4 cellular contexts compared by ENCODE assay signal in the genomic region with DNA sequence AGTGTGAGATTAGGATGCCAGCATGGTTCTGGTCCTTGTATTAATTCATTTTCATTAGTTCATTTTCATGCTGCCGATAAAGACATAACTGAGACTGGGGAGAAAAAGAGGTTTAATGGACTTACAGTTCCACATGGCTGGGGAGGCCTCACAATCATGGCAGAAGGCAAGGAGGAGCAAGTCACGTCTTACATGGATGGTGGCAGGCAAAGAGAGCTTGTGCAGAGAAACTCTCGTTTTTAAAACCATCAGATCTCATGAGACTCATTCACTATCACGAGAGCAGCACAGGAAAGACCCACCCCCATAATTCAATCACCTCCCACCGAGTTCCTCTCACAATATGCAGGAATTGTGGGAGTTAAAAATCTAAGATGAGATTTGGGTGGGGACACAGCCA. TPM values are rescaled to one million over a fixed set of nuclear protein-coding genes. Genes with fewer than 3 reads are reported as not detected.
DNase-seq lines count a peak whose midpoint lies in the region; ATAC-seq, FAIRE-seq and TF ChIP-seq lines count a peak whose summit lies in the region.
"Not testable (repeated sequence)": the region's sequence is repeated elsewhere in the genome, so short reads cannot be mapped to it uniquely, and the experiment has no call there.

No MANE protein-coding gene starts in this region.

- peaks cover 53% of the 10 kb centered on the region for H3K36me3 Mint-ChIP-seq in Caco-2 (ENCODE audit: insufficient read depth, unreplicated experiment)
- H3K36me3 Mint-ChIP-seq in dendritic cell treated with granulocyte-macrophage colony-stimulating factor and Interleukin-4, amounts not matched to agents 40 ng/mL and 50 ng/mL, for 4 days (ENCODE audit: low read depth): peaks cover 42% of the 10 kb centered on the region
- H3K36me3 Mint-ChIP-seq in endothelial cell (ENCODE audit: low read depth, unreplicated experiment): peaks cover 45% of the 10 kb centered on the region

- TSS peak; percentile 14 for BruUV-seq in Caco-2 (replicated peaks; lab: Mats Ljungman, UMichigan)
- not testable (repeated sequence) for BruUV-seq in K562 (replicated peaks; lab: Mats Ljungman, UMichigan)

- not testable (repeated sequence) for DNase-seq in Caco-2; K562 (ENCODE audit: extremely low read depth in 1 of 4, low spot score in 3 of 4); endothelial cell (ENCODE audit: low spot score)

- WGBS in K562 (ENCODE audit: insufficient coverage, low coverage, missing lambda C conversion rate): 24% methylated on average over 5 of the region's 5 CpGs

- not testable (repeated sequence) for H3K9me1 ChIP-seq in K562 (ENCODE audit: control insufficient read depth, insufficient read depth, low read length)

- not testable (repeated sequence) for ATAC-seq in K562

- H3K4me1 ChIP-seq in Caco-2; K562 (replicated peaks in 1 of 2; ENCODE audit: control insufficient read depth in 2 of 2, insufficient read depth in 2 of 2, low read length in 2 of 2): not testable (repeated sequence)

- H3K9me3 ChIP-seq in Caco-2; K562 (replicated peaks; ENCODE audit: control insufficient read depth, insufficient read depth, low read depth, low read length): not testable (repeated sequence)

- POLR2A ChIA-PET in Caco-2 (lab: Charles Lee); K562 (lab: Yijun Ruan, JAX): not testable (repeated sequence)

- H3K4me3 ChIP-seq in Caco-2 (ENCODE audit: low read depth, low read length); K562: not testable (repeated sequence)

- not testable (repeated sequence) for H2AFZ ChIP-seq in K562 (ENCODE audit: low read depth, low read length)

- in situ Hi-C loops in K562 (cut with MboI): not testable (repeated sequence)

- not testable (repeated sequence) for H4K20me1 ChIP-seq in K562 (replicated peaks; ENCODE audit: control insufficient read depth, insufficient read depth, low read length)

- not testable (repeated sequence) for TF ChIP-seq EP300 in K562 (IDR thresholded peaks at IDR 0.05; ENCODE audit: low read length)

- not testable (repeated sequence) for TF ChIP-seq RAD21 in K562 (CRISPR knock-in tag; conservative IDR thresholded peaks at IDR 0.05 in 1 of 2, IDR thresholded peaks at IDR 0.05 in 1 of 2)

- CTCF ChIA-PET in Caco-2 (lab: Charles Lee); K562 (lab: Yijun Ruan, JAX; ENCODE audit: low intra/inter-chr PET ratio): not testable (repeated sequence)

- H3K27me3 ChIP-seq in Caco-2 (replicated peaks; ENCODE audit: control insufficient read depth, insufficient read depth, low read length); K562 (ENCODE audit: control insufficient read depth in 2 of 2, insufficient read depth in 2 of 2, low read length in 2 of 2): not testable (repeated sequence)

- not testable (repeated sequence) for H3K9ac ChIP-seq in K562 (ENCODE audit: insufficient read depth in 1 of 2, low read depth in 2 of 2, low read length in 2 of 2)

- not testable (repeated sequence) for H3K27me3 Mint-ChIP-seq in Caco-2 (ENCODE audit: insufficient read depth, unreplicated experiment); dendritic cell treated with granulocyte-macrophage colony-stimulating factor and Interleukin-4, amounts not matched to agents 40 ng/mL and 50 ng/mL, for 4 days; endothelial cell (ENCODE audit: unreplicated experiment)

- intact Hi-C loops in Caco-2 (cut with micrococcal nuclease; ENCODE audit: unreplicated experiment); K562 (cut with micrococcal nuclease); dendritic cell treated with granulocyte-macrophage colony-stimulating factor and Interleukin-4, amounts not matched to agents 40 ng/mL and 50 ng/mL, for 4 days (cut with micrococcal nuclease): not testable (repeated sequence)

- not testable (repeated sequence) for H3K36me3 ChIP-seq in Caco-2 (ENCODE audit: control insufficient read depth, insufficient read depth, low read length); K562 (ENCODE audit: control insufficient read depth, insufficient read depth, low read length)

- H3K27ac ChIP-seq in K562 (ENCODE audit: extremely low read depth, low read depth, low read length): not testable (repeated sequence)

- not testable (repeated sequence) for FAIRE-seq in K562 (lab: Jason Lieb, UNC)

- H3K27ac Mint-ChIP-seq in Caco-2 (ENCODE audit: unreplicated experiment); endothelial cell (ENCODE audit: unreplicated experiment): not testable (repeated sequence)
- H3K27ac Mint-ChIP-seq in dendritic cell treated with granulocyte-macrophage colony-stimulating factor and Interleukin-4, amounts not matched to agents 40 ng/mL and 50 ng/mL, for 4 days: peak overlapping the region; percentile 56

- not testable (repeated sequence) for H3K4me2 ChIP-seq in K562 (ENCODE audit: insufficient read depth, low read length)

- not testable (repeated sequence) for H3K4me1 Mint-ChIP-seq in Caco-2 (ENCODE audit: low read depth, unreplicated experiment); endothelial cell (ENCODE audit: unreplicated experiment)
- peaks cover 11% of the 10 kb centered on the region for H3K4me1 Mint-ChIP-seq in dendritic cell treated with granulocyte-macrophage colony-stimulating factor and Interleukin-4, amounts not matched to agents 40 ng/mL and 50 ng/mL, for 4 days (ENCODE audit: low read depth)

- not testable (repeated sequence) for H3K79me2 ChIP-seq in K562 (ENCODE audit: control insufficient read depth, insufficient read depth, low read length)

- TF ChIP-seq POLR2A in K562 (conservative IDR thresholded peaks at IDR 0.05): not testable (repeated sequence)

- not testable (repeated sequence) for TF ChIP-seq CTCF in Caco-2 (IDR thresholded peaks at IDR 0.05; ENCODE audit: insufficient read depth in 1 of 2, low read depth in 1 of 2, low read length in 1 of 2, severe bottlenecking in 1 of 2, unreplicated experiment in 1 of 2); K562 (IDR thresholded peaks at IDR 0.05 in 2 of 3, conservative IDR thresholded peaks at IDR 0.05 in 1 of 3; ENCODE audit: insufficient read depth in 2 of 3, low read depth in 1 of 3, low read length in 3 of 3); endothelial cell (IDR thresholded peaks at IDR 0.05; ENCODE audit: unreplicated experiment)

- not testable (repeated sequence) for H3K4me3 Mint-ChIP-seq in Caco-2 (ENCODE audit: unreplicated experiment); dendritic cell treated with granulocyte-macrophage colony-stimulating factor and Interleukin-4, amounts not matched to agents 40 ng/mL and 50 ng/mL, for 4 days
- H3K4me3 Mint-ChIP-seq in endothelial cell (ENCODE audit: unreplicated experiment): peak overlapping the region; percentile 28

- H3K9me3 Mint-ChIP-seq in Caco-2 (ENCODE audit: unreplicated experiment): peaks cover 12% of the 10 kb centered on the region
- H3K9me3 Mint-ChIP-seq in dendritic cell treated with granulocyte-macrophage colony-stimulating factor and Interleukin-4, amounts not matched to agents 40 ng/mL and 50 ng/mL, for 4 days: peaks cover 44% of the 10 kb centered on the region
- not testable (repeated sequence) for H3K9me3 Mint-ChIP-seq in endothelial cell (ENCODE audit: unreplicated experiment)

RNA-seq across cellular contexts. Expression of a gene that starts 22.8 kb away (rescaled TPM):
- total RNA-seq in Caco-2 (2022): 87.7 and 89.7 TPM in 2 replicates
- 5.2 TPM in 2 replicates for total RNA-seq in K562 (2011; cell fraction: chromatin; rRNA removed; ENCODE audit: low replicate concordance)
- total RNA-seq in K562 (2011; cell fraction: nucleolus; rRNA removed): 2.2 and 4.8 TPM in 2 replicates
- 4.5 and 6.7 TPM in 2 replicates for total RNA-seq in K562 (2011; cell fraction: nucleoplasm; rRNA removed)
- total RNA-seq in K562 (2014; rRNA removed): 12.4 and 13.7 TPM in 2 replicates
- total RNA-seq in K562 (2014; rRNA removed; fragmentation: Illumina TruSeq; extraction: Trizol): 16.7 and 18.4 TPM in 2 replicates
- 13.8 and 14.5 TPM in 2 replicates for total RNA-seq in K562 (2015; rRNA removed; fragmentation: Illumina TruSeq; extraction: Trizol)
- total RNA-seq in K562 (2021): 10.4 and 10.6 TPM in 2 replicates
- polyA plus RNA-seq in K562 (2011; rRNA removed): 14.3 and 15.6 TPM in 2 replicates
- 3.4 and 12.8 TPM in 2 replicates for polyA plus RNA-seq in K562 (2011; cell fraction: cytosol; rRNA removed)
- 4.1 and 5.8 TPM in 2 replicates for polyA plus RNA-seq in K562 (2011; cell fraction: nucleus; rRNA removed)
- polyA plus RNA-seq in K562 (2012): 28.7 and 40.3 TPM in 2 replicates
- polyA plus RNA-seq in K562 (2014; fragmentation: Illumina TruSeq; extraction: Trizol): 10.8 and 13.9 TPM in 2 replicates
- 10 to 100 TPM; 37.5 to 40.6 TPM for polyA plus RNA-seq in K562 (2014; fragmentation: Nextera tagmentation; extraction: Ambion mirVana)
- polyA plus RNA-seq in K562 (2014; rRNA removed): 11.9 and 17.0 TPM in 2 replicates
- 9.5 and 11.2 TPM in 2 replicates for polyA minus RNA-seq in K562 (2011; rRNA and poly(A)+ RNA removed)
- 2.7 and 5.7 TPM in 2 replicates for polyA minus RNA-seq in K562 (2011; cell fraction: cytosol; rRNA and poly(A)+ RNA removed)
- 2.8 and 4.7 TPM in 2 replicates for polyA minus RNA-seq in K562 (2011; cell fraction: nucleus; rRNA and poly(A)+ RNA removed)
- total RNA-seq in endothelial cell (ENCODE audit: unreplicated experiment): 24.7 TPM

RNA-seq across cellular contexts. Expression of a gene that starts 23.2 kb away (rescaled TPM):
- 108 and 121 TPM in 2 replicates for total RNA-seq in Caco-2 (2022)
- 47.1 and 111 TPM in 2 replicates for total RNA-seq in K562 (2011; cell fraction: chromatin; rRNA removed; ENCODE audit: low replicate concordance)
- total RNA-seq in K562 (2011; cell fraction: nucleolus; rRNA removed): 16.2 and 22.8 TPM in 2 replicates
- total RNA-seq in K562 (2011; cell fraction: nucleoplasm; rRNA removed): 55.4 and 88.9 TPM in 2 replicates
- total RNA-seq in K562 (2014; rRNA removed): 34.7 and 45.5 TPM in 2 replicates
- total RNA-seq in K562 (2014; rRNA removed; fragmentation: Illumina TruSeq; extraction: Trizol): 43.0 and 52.8 TPM in 2 replicates
- total RNA-seq in K562 (2015; rRNA removed; fragmentation: Illumina TruSeq; extraction: Trizol): 34.5 and 42.8 TPM in 2 replicates
- 37.3 and 53.1 TPM in 2 replicates for total RNA-seq in K562 (2021)
- polyA plus RNA-seq in K562 (2011; rRNA removed): 25.2 and 26.3 TPM in 2 replicates
- polyA plus RNA-seq in K562 (2011; cell fraction: cytosol; rRNA removed): 7.2 and 13.6 TPM in 2 replicates
- 26.3 and 32.7 TPM in 2 replicates for polyA plus RNA-seq in K562 (2011; cell fraction: nucleus; rRNA removed)
- 24.0 and 42.9 TPM in 2 replicates for polyA plus RNA-seq in K562 (2012)
- polyA plus RNA-seq in K562 (2014; fragmentation: Illumina TruSeq; extraction: Trizol): 59.2 and 63.6 TPM in 2 replicates
- polyA plus RNA-seq in K562 (2014; fragmentation: Nextera tagmentation; extraction: Ambion mirVana): 10 to 100 TPM in 1 of 2 experiments, 1 to 10 TPM in 1; 9.7 to 14.4 TPM
- 24.1 and 33.0 TPM in 2 replicates for polyA plus RNA-seq in K562 (2014; rRNA removed)
- 67.6 and 88.5 TPM in 2 replicates for polyA minus RNA-seq in K562 (2011; rRNA and poly(A)+ RNA removed)
- polyA minus RNA-seq in K562 (2011; cell fraction: cytosol; rRNA and poly(A)+ RNA removed): 26.3 and 33.4 TPM in 2 replicates
- polyA minus RNA-seq in K562 (2011; cell fraction: nucleus; rRNA and poly(A)+ RNA removed): 16.0 and 39.0 TPM in 2 replicates
- total RNA-seq in endothelial cell (ENCODE audit: unreplicated experiment): 73.7 TPM
